17 cellular contexts compared by ENCODE assay signal in genomic region chr12:96134200-96134599, GRCh38. TPM values are rescaled to one million over a fixed set of nuclear protein-coding genes. Genes with fewer than 3 reads are reported as not detected.
DNase-seq lines count a peak whose midpoint lies in the region; ATAC-seq and TF ChIP-seq lines count a peak whose summit lies in the region.
"Had no signal": no experiment of that assay in that cellular context is flagged by ENCODE, and none has a peak within 500 bp of the region (broad histone marks: within the 10 kb centered on the region; RNA-seq: fewer than 3 reads in every experiment).

No MANE protein-coding gene starts in this region.

- in situ Hi-C loops in GM13976 (cut with MboI; ENCODE audit: low sequenced_read_pairs, unreplicated experiment), result no loop called here

- H3K4me3 Mint-ChIP-seq in activated CD4-positive, alpha-beta memory T cell treated with anti-CD3 and anti-CD28 coated beads for 36 hours, result no peak overlapping the region
- H3K4me3 Mint-ChIP-seq in activated CD4-positive, alpha-beta memory T cell treated with anti-CD3 and anti-CD28 coated beads, Interleukin-2, amount 10 ng/mL, durations not matched to agents 7 days and 5 days, result no peak overlapping the region
- H3K4me3 Mint-ChIP-seq in CD4-positive, alpha-beta T cell, result no peak overlapping the region
- no peak overlapping the region for H3K4me3 Mint-ChIP-seq in stimulated activated effector memory CD8-positive, alpha-beta T cell treated with anti-CD3 and anti-CD28 coated beads, Interleukin-12 subunit alpha, Interleukin-12 subunit beta, amount 100 ng/mL, for 72 hours
- H3K4me3 Mint-ChIP-seq: CD8-positive, alpha-beta T cell had no signal

- peak; percentile 59 for ATAC-seq in CD4-positive, alpha-beta T cell (ENCODE audit: poor library complexity)
- peak; percentile 83 for ATAC-seq in stimulated activated effector memory CD8-positive, alpha-beta T cell treated with anti-CD3 and anti-CD28 coated beads, Interleukin-12 subunit alpha, Interleukin-12 subunit beta, amount 100 ng/mL, for 72 hours
- no peak for ATAC-seq in left lobe of liver
- ATAC-seq: A549; CD8-positive, alpha-beta T cell had no signal

- DNase-seq in activated CD4-positive, alpha-beta memory T cell treated with anti-CD3 and anti-CD28 coated beads for 36 hours, result peak; percentile 26
- DNase-seq in activated CD4-positive, alpha-beta memory T cell treated with anti-CD3 and anti-CD28 coated beads, Interleukin-2, amount 10 ng/mL, durations not matched to agents 7 days and 5 days, result no peak
- DNase-seq in CD4-positive, alpha-beta T cell, result no peak
- DNase-seq in T-helper 22 cell (ENCODE audit: low read depth) (peak; percentile 9), GM13976 (ENCODE audit: low spot score) (no peak), left lobe of liver (ENCODE audit: low spot score) (no peak)
- no peak for DNase-seq in stimulated activated effector memory CD8-positive, alpha-beta T cell treated with anti-CD3 and anti-CD28 coated beads, Interleukin-12 subunit alpha, Interleukin-12 subunit beta, amount 100 ng/mL, for 72 hours (ENCODE audit: low spot score in 2 of 2)
- DNase-seq in activated effector memory CD4-positive, alpha-beta T cell treated with anti-CD3 and anti-CD28 coated beads, Interleukin-2, amount 50 U/mL, for 16 hours, result no peak
- DNase-seq: CD8-positive, alpha-beta T cell; DMS79 treated with DMSO at 0.1 percent for 48 hours; GDM1; GM23248; IMR-90; NCI-H2029; NCI-H2171 treated with DMSO at 0.1 percent for 48 hours; NCI-H510A had no signal

- no peak overlapping the region for H3K27ac Mint-ChIP-seq in activated CD4-positive, alpha-beta memory T cell treated with anti-CD3 and anti-CD28 coated beads for 36 hours
- H3K27ac Mint-ChIP-seq in activated CD4-positive, alpha-beta memory T cell treated with anti-CD3 and anti-CD28 coated beads, Interleukin-2, amount 10 ng/mL, durations not matched to agents 7 days and 5 days, result no peak overlapping the region
- no peak overlapping the region for H3K27ac Mint-ChIP-seq in CD4-positive, alpha-beta T cell
- no peak overlapping the region for H3K27ac Mint-ChIP-seq in stimulated activated effector memory CD8-positive, alpha-beta T cell treated with anti-CD3 and anti-CD28 coated beads, Interleukin-12 subunit alpha, Interleukin-12 subunit beta, amount 100 ng/mL, for 72 hours
- H3K27ac Mint-ChIP-seq: CD8-positive, alpha-beta T cell had no signal

- intact Hi-C loops in activated CD4-positive, alpha-beta memory T cell treated with anti-CD3 and anti-CD28 coated beads for 36 hours (cut with micrococcal nuclease), result no loop called here
- intact Hi-C loops in CD4-positive, alpha-beta T cell (cut with DNase I, micrococcal nuclease), result loop anchor here (2.0 to 10.0 kb wide), 2 partner anchors 69 to 81 kb away; no protein-coding TSS in a partner anchor

- H3K27me3 Mint-ChIP-seq in activated CD4-positive, alpha-beta memory T cell treated with anti-CD3 and anti-CD28 coated beads for 36 hours, result peaks cover 6% of the 10 kb centered on the region
- peaks cover 19% of the 10 kb centered on the region for H3K27me3 Mint-ChIP-seq in activated CD4-positive, alpha-beta memory T cell treated with anti-CD3 and anti-CD28 coated beads, Interleukin-2, amount 10 ng/mL, durations not matched to agents 7 days and 5 days
- peaks cover 5% of the 10 kb centered on the region for H3K27me3 Mint-ChIP-seq in CD4-positive, alpha-beta T cell

- POLR2A ChIA-PET in activated CD4-positive, alpha-beta memory T cell treated with anti-CD3 and anti-CD28 coated beads for 36 hours (lab: Charles Lee), result no interaction called here
- POLR2A ChIA-PET in activated CD4-positive, alpha-beta memory T cell treated with anti-CD3 and anti-CD28 coated beads, Interleukin-2, amount 10 ng/mL, durations not matched to agents 7 days and 5 days (lab: Charles Lee), result no interaction called here
- POLR2A ChIA-PET in CD4-positive, alpha-beta T cell (lab: Charles Lee), result no interaction called here

- no peak overlapping the region for H3K27ac ChIP-seq in CD4-positive, alpha-beta T cell (ENCODE audit: low read depth, low read length)
- H3K27ac ChIP-seq: A549, GM23248 had no signal

- no peaks in the 10 kb centered on the region for H3K9me3 Mint-ChIP-seq in activated CD4-positive, alpha-beta memory T cell treated with anti-CD3 and anti-CD28 coated beads for 36 hours
- no peaks in the 10 kb centered on the region for H3K9me3 Mint-ChIP-seq in activated CD4-positive, alpha-beta memory T cell treated with anti-CD3 and anti-CD28 coated beads, Interleukin-2, amount 10 ng/mL, durations not matched to agents 7 days and 5 days
- no peaks in the 10 kb centered on the region for H3K9me3 Mint-ChIP-seq in CD4-positive, alpha-beta T cell
- no peaks in the 10 kb centered on the region for H3K9me3 Mint-ChIP-seq in stimulated activated effector memory CD8-positive, alpha-beta T cell treated with anti-CD3 and anti-CD28 coated beads, Interleukin-12 subunit alpha, Interleukin-12 subunit beta, amount 100 ng/mL, for 72 hours
- H3K9me3 Mint-ChIP-seq: CD8-positive, alpha-beta T cell had no signal

- no peaks in the 10 kb centered on the region for H3K36me3 Mint-ChIP-seq in activated CD4-positive, alpha-beta memory T cell treated with anti-CD3 and anti-CD28 coated beads for 36 hours
- no peaks in the 10 kb centered on the region for H3K36me3 Mint-ChIP-seq in activated CD4-positive, alpha-beta memory T cell treated with anti-CD3 and anti-CD28 coated beads, Interleukin-2, amount 10 ng/mL, durations not matched to agents 7 days and 5 days (ENCODE audit: low read depth)
- no peaks in the 10 kb centered on the region for H3K36me3 Mint-ChIP-seq in CD4-positive, alpha-beta T cell (ENCODE audit: low read depth)
- H3K36me3 Mint-ChIP-seq in stimulated activated effector memory CD8-positive, alpha-beta T cell treated with anti-CD3 and anti-CD28 coated beads, Interleukin-12 subunit alpha, Interleukin-12 subunit beta, amount 100 ng/mL, for 72 hours, result no peaks in the 10 kb centered on the region
- H3K36me3 Mint-ChIP-seq: CD8-positive, alpha-beta T cell had no signal

- no peak for TF ChIP-seq CTCF in CD4-positive, alpha-beta T cell (IDR thresholded peaks at IDR 0.05)
- TF ChIP-seq CTCF in GM13976 (IDR thresholded peaks at IDR 0.05; ENCODE audit: borderline replicate concordance, control extremely low read depth, extremely low read depth, insufficient read depth, missing control alignments), result no peak

- H3K4me1 Mint-ChIP-seq in activated CD4-positive, alpha-beta memory T cell treated with anti-CD3 and anti-CD28 coated beads for 36 hours (ENCODE audit: low read depth), result peaks cover 22% of the 10 kb centered on the region
- H3K4me1 Mint-ChIP-seq in activated CD4-positive, alpha-beta memory T cell treated with anti-CD3 and anti-CD28 coated beads, Interleukin-2, amount 10 ng/mL, durations not matched to agents 7 days and 5 days, result peaks cover 18% of the 10 kb centered on the region
- peaks cover 13% of the 10 kb centered on the region for H3K4me1 Mint-ChIP-seq in CD4-positive, alpha-beta T cell (ENCODE audit: low read depth)
- H3K4me1 Mint-ChIP-seq in stimulated activated effector memory CD8-positive, alpha-beta T cell treated with anti-CD3 and anti-CD28 coated beads, Interleukin-12 subunit alpha, Interleukin-12 subunit beta, amount 100 ng/mL, for 72 hours, result peaks cover 22% of the 10 kb centered on the region

- no peaks in the 10 kb centered on the region for H3K9me3 ChIP-seq in CD4-positive, alpha-beta T cell (ENCODE audit: control insufficient read depth, low read length)
- H3K9me3 ChIP-seq: A549 had no signal

- CTCF ChIA-PET in activated CD4-positive, alpha-beta memory T cell treated with anti-CD3 and anti-CD28 coated beads for 36 hours (lab: Charles Lee), result interaction anchor here (3.0 to 3.4 kb wide), 2 partner anchors 81 to 82 kb away, joined by 10 to 13 read pairs; no protein-coding TSS in a partner anchor
- CTCF ChIA-PET in activated CD4-positive, alpha-beta memory T cell treated with anti-CD3 and anti-CD28 coated beads, Interleukin-2, amount 10 ng/mL, durations not matched to agents 7 days and 5 days (lab: Charles Lee), result no interaction called here
- CTCF ChIA-PET in CD4-positive, alpha-beta T cell (lab: Charles Lee), result no interaction called here

- H3K27me3 ChIP-seq in CD4-positive, alpha-beta T cell (ENCODE audit: control insufficient read depth, insufficient read depth, low read length), result no peaks in the 10 kb centered on the region

RNA-seq across cellular contexts. Expression of gene ELK3, which starts 60.0 kb away (rescaled TPM):
- 10 to 100 TPM; 23.9 to 24.1 TPM for total RNA-seq in activated CD4-positive, alpha-beta memory T cell treated with anti-CD3 and anti-CD28 coated beads for 36 hours
- 10 to 100 TPM; 46.3 TPM for total RNA-seq in activated CD4-positive, alpha-beta memory T cell treated with anti-CD3 and anti-CD28 coated beads, Interleukin-2, amount 10 ng/mL, durations not matched to agents 7 days and 5 days
- 10 to 100 TPM; 26.8 to 31.5 TPM for total RNA-seq in CD4-positive, alpha-beta T cell
- 6.6 TPM for total RNA-seq in left lobe of liver

Comparison
In these comparisons a context has a peak if more than half of its experiments do, and no peak if none do; other contexts are left out.
1. DNase-seq: peak in activated CD4-positive, alpha-beta memory T cell treated with anti-CD3 and anti-CD28 coated beads for 36 hours (single experiment) and T-helper 22 cell (single experiment); none in activated CD4-positive, alpha-beta memory T cell treated with anti-CD3 and anti-CD28 coated beads, Interleukin-2, amount 10 ng/mL, durations not matched to agents 7 days and 5 days (single experiment), CD4-positive, alpha-beta T cell (0 of 10), stimulated activated effector memory CD8-positive, alpha-beta T cell treated with anti-CD3 and anti-CD28 coated beads, Interleukin-12 subunit alpha, Interleukin-12 subunit beta, amount 100 ng/mL, for 72 hours (0 of 2), GM13976 (single experiment), left lobe of liver (single experiment) and activated effector memory CD4-positive, alpha-beta T cell treated with anti-CD3 and anti-CD28 coated beads, Interleukin-2, amount 50 U/mL, for 16 hours (single experiment).